Comparison of ENCODE assay signal across 8 cellular contexts in the genomic region with DNA sequence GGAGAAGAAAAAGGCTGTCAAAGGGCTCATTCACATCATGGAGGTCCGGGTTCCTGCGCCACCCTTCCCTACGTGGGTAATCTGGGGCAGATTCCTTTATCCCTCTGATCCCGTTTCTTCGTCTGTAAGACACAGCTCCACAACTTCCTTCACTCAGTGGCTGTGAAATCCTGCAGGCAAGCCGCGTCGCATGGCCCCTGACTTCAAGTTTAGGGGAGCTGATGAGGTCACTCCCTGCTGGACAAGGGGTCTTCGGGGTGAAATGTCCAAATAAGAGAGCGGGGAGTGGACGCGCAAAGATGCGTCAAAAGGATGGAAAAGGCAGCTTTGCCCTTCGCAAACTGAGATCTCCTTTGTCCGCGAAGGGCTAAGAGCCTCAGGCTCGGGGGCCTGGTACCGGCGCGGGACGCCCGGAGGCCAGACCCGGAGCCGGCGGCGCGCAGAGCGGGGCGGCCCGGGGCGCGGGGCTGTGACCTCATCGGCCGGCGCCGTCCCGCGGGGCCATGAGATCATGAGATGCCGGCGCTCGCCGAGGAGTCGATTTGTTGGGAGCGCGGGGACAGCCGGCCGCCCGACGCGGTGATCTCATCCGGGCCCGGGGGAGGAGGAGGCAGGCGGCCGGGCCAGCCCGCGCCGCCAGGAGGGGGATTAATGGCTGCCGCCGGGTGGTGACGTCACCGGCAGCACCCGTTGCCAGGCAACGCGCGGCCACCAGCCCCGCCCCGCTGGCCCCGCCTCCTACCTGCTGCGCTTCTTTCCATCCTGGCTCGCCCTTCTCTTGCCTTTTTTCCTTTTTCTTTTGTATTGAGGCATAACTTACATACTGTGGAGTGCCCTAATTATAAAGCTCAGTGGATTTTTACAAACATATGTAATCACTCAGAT.
DNase-seq lines count a peak whose midpoint lies in the region; ATAC-seq and TF ChIP-seq lines count a peak whose summit lies in the region.

No MANE protein-coding gene starts in this region.

- H3K9me3 ChIP-seq in ES-I3 (ENCODE audit: control insufficient read depth, insufficient read depth, low read length) (no peaks in the 10 kb centered on the region), neuron (ENCODE audit: low read length) (peaks cover 3% of the 10 kb centered on the region)

- H3K36me3 ChIP-seq in ES-I3 (ENCODE audit: insufficient read depth, low read length), result no peaks in the 10 kb centered on the region
- no peaks in the 10 kb centered on the region for H3K36me3 ChIP-seq in H7 (replicated peaks; ENCODE audit: control insufficient read depth, insufficient read depth, low read length)
- no peaks in the 10 kb centered on the region for H3K36me3 ChIP-seq in neuron (ENCODE audit: insufficient read depth, low read length)

- peak; percentile 99 for DNase-seq in H7
- peak; percentile 91 for DNase-seq in M059J (ENCODE audit: low read depth)
- DNase-seq in activated gamma-delta T cell treated with anti-CD3 and anti-CD28 coated beads, Interleukin-2, amount 50 U/mL, for 16 hours (ENCODE audit: low read depth), result peak; percentile 82
- DNase-seq in foreskin keratinocyte, result peak; percentile 53 to 74
- DNase-seq in stromal cell of bone marrow (ENCODE audit: low read depth), result peak; percentile 87

- H3K27me3 ChIP-seq in H7 (ENCODE audit: control insufficient read depth, insufficient read depth, low read length) (no peaks in the 10 kb centered on the region), foreskin keratinocyte (peaks cover 28% of the 10 kb centered on the region), neuron (ENCODE audit: insufficient read depth, low read length) (no peaks in the 10 kb centered on the region)

- H3K4me3 ChIP-seq in H7 (ENCODE audit: insufficient read depth, low read depth, low read length) (peak overlapping the region; percentile 63), neuron (ENCODE audit: low read length) (peak overlapping the region; percentile 60)

- H2AFZ ChIP-seq in neuron (ENCODE audit: low read depth, low read length), result peak overlapping the region; percentile 43

- peak; percentile 52 for TF ChIP-seq POLR2A in Raji (IDR thresholded peaks at IDR 0.05; ENCODE audit: insufficient read depth, low read depth, low read length)

- peak overlapping the region; percentile 58 for H3K9ac ChIP-seq in ES-I3 (ENCODE audit: low read depth, low read length)

- H3K27ac ChIP-seq in foreskin keratinocyte, result peak overlapping the region; percentile 87

- H3K4me1 ChIP-seq in ES-I3 (ENCODE audit: insufficient read depth, low read length) (no peaks in the 10 kb centered on the region; the same call in 1 of the 2 replicates), foreskin keratinocyte (no peaks in the 10 kb centered on the region), neuron (ENCODE audit: insufficient read depth, low read length) (peaks cover 10% of the 10 kb centered on the region)

- peak; percentile 96 for ATAC-seq in foreskin keratinocyte

- peak; percentile 24 for TF ChIP-seq CTCF in foreskin keratinocyte (conservative IDR thresholded peaks at IDR 0.05)

Comparison
In these comparisons a context has a peak if more than half of its experiments do, and no peak if none do; other contexts are left out.
1. Peak in every context shown above with its lines: DNase-seq, ATAC-seq, H3K4me3 ChIP-seq and H3K27ac ChIP-seq.